8 cellular contexts compared by ENCODE assay signal in genomic region chr3:120182613-120183524, GRCh38.
DNase-seq lines count a peak whose midpoint lies in the region; ATAC-seq and TF ChIP-seq lines count a peak whose summit lies in the region.

No MANE protein-coding gene starts in this region.

- in situ Hi-C loops in SK-MEL-5 (cut with HindIII; ENCODE audit: low pct_unique_long_range_greater_than_20kb, low sequenced_read_pairs) = no loop called here

- ATAC-seq in GM19395 (IDR thresholded peaks at IDR 0.05; ENCODE audit: unreplicated experiment) (no peak), GM21367 (IDR thresholded peaks at IDR 0.05; ENCODE audit: unreplicated experiment) (no peak)
- no peak for ATAC-seq in stimulated activated naive CD8-positive, alpha-beta T cell treated with anti-CD3 and anti-CD28 coated beads, Interleukin-15, Interleukin-2, amounts not matched to agents 100 U/mL and 50 U/mL, for 24 hours

- peak; percentile 46 for TF ChIP-seq CTCF in foreskin fibroblast (IDR thresholded peaks at IDR 0.05; ENCODE audit: low read depth, low read length)

- no peak overlapping the region for H3K4me3 ChIP-seq in foreskin fibroblast (ENCODE audit: low read depth in 1 of 2, low read length in 2 of 2)

- peak; percentile 8 for DNase-seq in stimulated activated CD4-positive, alpha-beta T cell treated with anti-CD3 and anti-CD28 coated beads, Interleukin-4, amount 100 ng/mL, for 24 hours
- DNase-seq in stimulated activated CD4-positive, alpha-beta T cell treated with anti-CD3 and anti-CD28 coated beads, Interleukin-2, amount 100 ng/mL, for 48 hours = no peak
- DNase-seq in SK-MEL-5 (ENCODE audit: low read depth, low spot score) (peak; percentile 53), foreskin fibroblast (peak; percentile 50 to 82), HuH-7 (ENCODE audit: low spot score) (no peak)
- DNase-seq in stimulated activated naive CD8-positive, alpha-beta T cell treated with anti-CD3 and anti-CD28 coated beads, Interleukin-15, Interleukin-2, amounts not matched to agents 100 U/mL and 50 U/mL, for 24 hours = no peak

Comparison
In these comparisons a context has a peak if more than half of its experiments do, and no peak if none do; other contexts are left out.
1. DNase-seq: peak in stimulated activated CD4-positive, alpha-beta T cell treated with anti-CD3 and anti-CD28 coated beads, Interleukin-4, amount 100 ng/mL, for 24 hours (single experiment), SK-MEL-5 (single experiment) and foreskin fibroblast (2 of 2); none in stimulated activated CD4-positive, alpha-beta T cell treated with anti-CD3 and anti-CD28 coated beads, Interleukin-2, amount 100 ng/mL, for 48 hours (0 of 2), stimulated activated naive CD8-positive, alpha-beta T cell treated with anti-CD3 and anti-CD28 coated beads, Interleukin-15, Interleukin-2, amounts not matched to agents 100 U/mL and 50 U/mL, for 24 hours (single experiment) and HuH-7 (single experiment).